In genomic region chr5:172791291-172791690, GRCh38 we compare ENCODE assay signal across 1 cellular context.
TF ChIP-seq lines count a peak whose summit lies in the region.

No MANE protein-coding gene starts in this region.

TF ChIP-seq in A549, 52 proteins besides CTCF, POLR2A, EP300 and RAD21:
- TF ChIP-seq EHMT2 (IDR thresholded peaks at IDR 0.05; ENCODE audit: low read depth) (no peak), PBX3 (IDR thresholded peaks at IDR 0.05) (no peak), KDM1A (IDR thresholded peaks at IDR 0.05; ENCODE audit: low read depth) (no peak), TFCP2L1 (CRISPR knock-in tag; IDR thresholded peaks at IDR 0.05) (no peak), HOXA7 (CRISPR knock-in tag; IDR thresholded peaks at IDR 0.05) (no peak), NFE2L2 (conservative IDR thresholded peaks at IDR 0.05; ENCODE audit: low read length) (no peak), MAFK (IDR thresholded peaks at IDR 0.05; ENCODE audit: partially characterized antibody) (no peak), NPAS2 (CRISPR knock-in tag; IDR thresholded peaks at IDR 0.05; ENCODE audit: borderline replicate concordance) (no peak), HMGXB4 (CRISPR knock-in tag; IDR thresholded peaks at IDR 0.05; ENCODE audit: borderline replicate concordance) (no peak), CHD2 (IDR thresholded peaks at IDR 0.05; ENCODE audit: low read length, partially characterized antibody) (no peak), GATA3 (IDR thresholded peaks at IDR 0.05; ENCODE audit: borderline replicate concordance) (no peak), RCOR1 (IDR thresholded peaks at IDR 0.05; ENCODE audit: low read depth, low read length) (no peak), CBX8 (IDR thresholded peaks at IDR 0.05) (no peak), BHLHE40 (IDR thresholded peaks at IDR 0.05; ENCODE audit: low read depth, low read length) (no peak), PHF8 (IDR thresholded peaks at IDR 0.05; ENCODE audit: borderline replicate concordance, low read depth) (no peak)
- TF ChIP-seq, protein P1, sequence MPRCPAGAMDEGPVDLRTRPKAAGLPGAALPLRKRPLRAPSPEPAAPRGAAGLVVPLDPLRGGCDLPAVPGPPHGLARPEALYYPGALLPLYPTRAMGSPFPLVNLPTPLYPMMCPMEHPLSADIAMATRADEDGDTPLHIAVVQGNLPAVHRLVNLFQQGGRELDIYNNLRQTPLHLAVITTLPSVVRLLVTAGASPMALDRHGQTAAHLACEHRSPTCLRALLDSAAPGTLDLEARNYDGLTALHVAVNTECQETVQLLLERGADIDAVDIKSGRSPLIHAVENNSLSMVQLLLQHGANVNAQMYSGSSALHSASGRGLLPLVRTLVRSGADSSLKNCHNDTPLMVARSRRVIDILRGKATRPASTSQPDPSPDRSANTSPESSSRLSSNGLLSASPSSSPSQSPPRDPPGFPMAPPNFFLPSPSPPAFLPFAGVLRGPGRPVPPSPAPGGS (IDR thresholded peaks at IDR 0.05): no peak
